In the genomic region with DNA sequence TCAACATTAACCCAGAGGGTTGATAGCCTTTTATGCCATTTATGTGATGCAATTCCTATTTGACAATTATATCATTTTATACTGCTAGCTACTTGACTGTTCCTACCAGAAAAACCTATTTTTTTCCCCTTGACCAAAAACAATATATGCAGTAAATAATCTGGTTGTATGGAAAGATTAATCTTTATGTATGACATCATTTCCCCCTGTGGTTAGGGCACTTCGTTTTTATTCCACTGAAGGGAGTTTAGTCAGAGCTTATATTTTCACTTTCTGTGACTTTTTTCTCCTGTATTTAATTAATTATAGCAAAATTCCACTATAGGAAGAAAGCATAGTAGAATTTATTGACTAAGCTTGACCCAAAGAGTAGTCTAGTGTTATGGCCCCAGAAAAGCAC, we compare ENCODE assay signal across 11 cellular contexts.
DNase-seq lines count a peak whose midpoint lies in the region; ATAC-seq and TF ChIP-seq lines count a peak whose summit lies in the region.
"Had no signal": no experiment of that assay in that cellular context is flagged by ENCODE, and none has a peak within 500 bp of the region (broad histone marks: within the 10 kb centered on the region; RNA-seq: fewer than 3 reads in every experiment).

No MANE protein-coding gene starts in this region.

- peaks cover 9% of the 10 kb centered on the region for H3K4me1 ChIP-seq in ACC112 (ENCODE audit: control insufficient read depth, insufficient read depth, low read length, unreplicated experiment)
- peaks cover 0 to 11% of the 10 kb centered on the region in 2 experiments; a peak in 2 of 4 replicates for H3K4me1 ChIP-seq in SK-N-SH (ENCODE audit: control insufficient read depth in 1 of 2, insufficient read depth in 2 of 2, low read depth in 1 of 2, low read length in 1 of 2)
- H3K4me1 ChIP-seq: breast epithelium had no signal

- 5% methylated on average over 1 of the region's 1 CpG for WGBS in SK-N-SH (ENCODE audit: low lambda C conversion rate)

- ATAC-seq in effector memory CD8-positive, alpha-beta T cell (replicated peaks), result peak; percentile 68

- no peak for TF ChIP-seq CTCF in GM13976 (IDR thresholded peaks at IDR 0.05; ENCODE audit: borderline replicate concordance, control extremely low read depth, extremely low read depth, insufficient read depth, missing control alignments)
- no peak for TF ChIP-seq CTCF in SK-N-SH (IDR thresholded peaks at IDR 0.05)

- in situ Hi-C loops in GM13976 (cut with MboI; ENCODE audit: low sequenced_read_pairs, unreplicated experiment), result no loop called here

- H3K79me2 ChIP-seq in ACC112 (ENCODE audit: control insufficient read depth, insufficient read depth, low read length, unreplicated experiment) (peaks cover 52% of the 10 kb centered on the region), SK-N-SH (ENCODE audit: insufficient read depth) (peaks cover 91% of the 10 kb centered on the region)

- peak overlapping the region; percentile 32 to 72 for H3K27ac Mint-ChIP-seq in effector memory CD8-positive, alpha-beta T cell

- TF ChIP-seq EP300 in SK-N-SH (IDR thresholded peaks at IDR 0.05; ENCODE audit: borderline replicate concordance in 1 of 2, low read depth in 1 of 2, low read length in 1 of 2), result 0 out of 4 replicates have a peak, but pooled peaks of 1 of the 2 experiments have one; percentile 24

- H3K36me3 Mint-ChIP-seq in effector memory CD8-positive, alpha-beta T cell (ENCODE audit: insufficient read depth), result peaks cover 11% of the 10 kb centered on the region

- CTCF ChIA-PET in SK-N-SH (lab: Yijun Ruan, JAX), result interaction anchor here (1.2 to 3.8 kb wide), 2 partner anchors 12 to 38 kb away, joined by 3 to 13 read pairs; a partner anchor contains a TSS

- H2AFZ ChIP-seq in ACC112 (ENCODE audit: low read length, unreplicated experiment) (no peak overlapping the region), SK-N-SH (ENCODE audit: low read depth) (no peak overlapping the region)

- H3K9me3 Mint-ChIP-seq in effector memory CD8-positive, alpha-beta T cell, result no peaks in the 10 kb centered on the region

- H3K27me3 Mint-ChIP-seq in effector memory CD8-positive, alpha-beta T cell, result no peaks in the 10 kb centered on the region

- H3K4me2 ChIP-seq in SK-N-SH, result peak overlapping the region; percentile 10; the same call in 1 of the 2 replicates

- POLR2A ChIA-PET in SK-N-SH (lab: Yijun Ruan, JAX), result no interaction called here

- peak overlapping the region; percentile 0 for H3K4me3 Mint-ChIP-seq in effector memory CD8-positive, alpha-beta T cell

- no peak for TF ChIP-seq RAD21 in SK-N-SH (IDR thresholded peaks at IDR 0.05; ENCODE audit: low read length)

- no peaks in the 10 kb centered on the region for H3K9me3 ChIP-seq in SK-N-SH
- H3K9me3 ChIP-seq: breast epithelium had no signal

- H3K4me1 Mint-ChIP-seq in effector memory CD8-positive, alpha-beta T cell (ENCODE audit: low read depth in 2 of 2), result peaks cover 38 to 45% of the 10 kb centered on the region in 2 donors

- H3K27ac ChIP-seq in ACC112 (ENCODE audit: low read depth, low read length), result peak overlapping the region; percentile 10; the same call in 1 of the 2 replicates
- H3K27ac ChIP-seq in SK-N-SH (ENCODE audit: low read depth in 2 of 2, low read length in 1 of 2), result peak overlapping the region in 1 of 2 experiments; percentile 40; a peak in 1 of 4 replicates
- H3K27ac ChIP-seq: breast epithelium had no signal

- DNase-seq in GM13976 (ENCODE audit: low spot score) (peak; percentile 50), SK-N-SH (no peak), midbrain (lab: John Stamatoyannopoulos, UW) (no peak), NCI-H524 treated with DMSO at 0.1 percent for 48 hours (lab: John Stamatoyannopoulos, UW) (no peak), NCI-H526 treated with DMSO at 0.1 percent for 48 hours (lab: John Stamatoyannopoulos, UW) (no peak), SHP77 treated with DMSO at 0.1 percent for 48 hours (lab: John Stamatoyannopoulos, UW) (no peak)
- DNase-seq in effector memory CD8-positive, alpha-beta T cell, result no peak
- DNase-seq: NK-92 treated with Interleukin-12 subunit alpha and Interleukin-12 subunit beta, amount 100 ng/mL, for 24 hours; stimulated activated CD4-positive, alpha-beta T cell treated with anti-CD3 and anti-CD28 coated beads, Interleukin-2, amount 100 ng/mL, for 48 hours had no signal

- H3K9me2 ChIP-seq in SK-N-SH, result no peaks in the 10 kb centered on the region

- H3K9ac ChIP-seq in SK-N-SH, result no peak overlapping the region

- no peaks in the 10 kb centered on the region for H3K36me3 ChIP-seq in ACC112 (ENCODE audit: insufficient read depth, low read length)
- peaks cover 0 to 10% of the 10 kb centered on the region in 2 experiments for H3K36me3 ChIP-seq in SK-N-SH (replicated peaks in 1 of 2; ENCODE audit: control insufficient read depth in 1 of 2, insufficient read depth in 2 of 2, low read length in 1 of 2)

- H3K4me3 ChIP-seq in ACC112 (ENCODE audit: low read depth, low read length) (no peak overlapping the region), SK-N-SH (ENCODE audit: low read depth in 2 of 2, low read length in 1 of 2) (no peak overlapping the region)
- H3K4me3 ChIP-seq: breast epithelium had no signal

- H4K20me1 ChIP-seq in SK-N-SH (ENCODE audit: insufficient read depth), result peaks cover 47% of the 10 kb centered on the region

- H3K27me3 ChIP-seq in ACC112 (ENCODE audit: insufficient read depth, low read length) (no peaks in the 10 kb centered on the region), SK-N-SH (ENCODE audit: insufficient read depth) (no peaks in the 10 kb centered on the region)
- H3K27me3 ChIP-seq: breast epithelium had no signal

- H3F3A ChIP-seq in SK-N-SH (replicated peaks; ENCODE audit: insufficient read depth), result peaks cover 15% of the 10 kb centered on the region

TF ChIP-seq in SK-N-SH, 30 proteins besides CTCF, POLR2A, EP300 and RAD21:
- TF ChIP-seq, protein P1, sequence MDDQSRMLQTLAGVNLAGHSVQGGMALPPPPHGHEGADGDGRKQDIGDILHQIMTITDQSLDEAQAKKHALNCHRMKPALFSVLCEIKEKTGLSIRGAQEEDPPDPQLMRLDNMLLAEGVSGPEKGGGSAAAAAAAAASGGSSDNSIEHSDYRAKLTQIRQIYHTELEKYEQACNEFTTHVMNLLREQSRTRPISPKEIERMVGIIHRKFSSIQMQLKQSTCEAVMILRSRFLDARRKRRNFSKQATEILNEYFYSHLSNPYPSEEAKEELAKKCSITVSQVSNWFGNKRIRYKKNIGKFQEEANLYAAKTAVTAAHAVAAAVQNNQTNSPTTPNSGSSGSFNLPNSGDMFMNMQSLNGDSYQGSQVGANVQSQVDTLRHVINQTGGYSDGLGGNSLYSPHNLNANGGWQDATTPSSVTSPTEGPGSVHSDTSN (IDR thresholded peaks at IDR 0.05), result peak; percentile 47; the same call in 1 of the 2 replicates
- TF ChIP-seq CHD2 (IDR thresholded peaks at IDR 0.05; ENCODE audit: low read length, partially characterized antibody), result no peak
- no peak for TF ChIP-seq NFIC (IDR thresholded peaks at IDR 0.05; ENCODE audit: borderline replicate concordance)
- TF ChIP-seq JUND (IDR thresholded peaks at IDR 0.05), result peak; percentile 48; the same call in 1 of the 2 replicates
- 0 out of 2 replicates have a peak, but pooled peaks have one; percentile 7 for TF ChIP-seq TCF12 (IDR thresholded peaks at IDR 0.05)
- TF ChIP-seq FOSL2 (IDR thresholded peaks at IDR 0.05; ENCODE audit: borderline replicate concordance, low read depth), result peak; percentile 13; the same call in 1 of the 2 replicates
TF ChIP-seq in SK-N-SH: peak in this region for 4.
